Comparison of ENCODE assay signal across 24 cellular contexts in the genomic region with DNA sequence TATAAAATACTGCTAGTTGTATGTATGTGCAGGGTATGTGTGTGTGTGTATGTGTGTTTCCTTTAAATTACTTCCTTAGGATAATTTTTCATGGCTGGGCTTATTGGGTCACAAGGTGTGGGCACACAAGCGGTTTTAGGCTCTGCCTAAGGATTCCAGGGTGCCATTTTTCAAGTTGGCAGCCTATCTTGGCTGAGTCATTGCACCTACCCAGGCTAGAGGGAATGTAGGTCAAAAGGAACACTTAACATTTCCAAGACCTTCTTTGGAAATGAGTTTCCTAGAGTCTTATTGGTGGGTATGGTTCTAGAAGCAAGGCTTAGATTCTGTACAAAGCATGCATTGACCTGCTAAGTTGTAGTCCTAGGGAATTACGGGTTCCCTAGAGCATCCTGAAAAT.
"Had no signal": no experiment of that assay in that cellular context is flagged by ENCODE, and none has a peak within 500 bp of the region (broad histone marks: within the 10 kb centered on the region; RNA-seq: fewer than 3 reads in every experiment).

No MANE protein-coding gene starts in this region.

- H3K27ac ChIP-seq: dorsolateral prefrontal cortex, heart left ventricle, hepatocyte, lower lobe of right lung, neutrophil, pancreas, right atrium auricular region, sigmoid colon, skin epidermis, spleen, testis, tibial artery had no signal

- H3K4me3 Mint-ChIP-seq: naive thymus-derived CD8-positive, alpha-beta T cell; neural crest cell; stimulated activated memory B cell treated with anti-CD40 and anti-IgM and Interleukin-4, amounts not matched to agents 10 μg/mL and 1 μg/mL and 100 μg/mL, for 72 hours; type B pancreatic cell had no signal

- H3K27ac Mint-ChIP-seq: naive thymus-derived CD8-positive, alpha-beta T cell; stimulated activated memory B cell treated with anti-CD40 and anti-IgM and Interleukin-4, amounts not matched to agents 10 μg/mL and 1 μg/mL and 100 μg/mL, for 72 hours; type B pancreatic cell had no signal

- H3K4me1 ChIP-seq: heart left ventricle, lower lobe of right lung, pancreas, right atrium auricular region, testis had no signal

- H3K27me3 Mint-ChIP-seq: stimulated activated memory B cell treated with anti-CD40 and anti-IgM and Interleukin-4, amounts not matched to agents 10 μg/mL and 1 μg/mL and 100 μg/mL, for 72 hours had no signal

- H3K27me3 ChIP-seq: gastroesophageal sphincter, heart left ventricle, hepatocyte, neutrophil, pancreas, right atrium auricular region, sigmoid colon, spleen, testis, tibial artery had no signal

- H3K36me3 ChIP-seq: gastroesophageal sphincter, heart left ventricle, lower lobe of right lung, neutrophil, pancreas, right atrium auricular region, sigmoid colon, spleen, tibial artery had no signal

- H3K4me2 ChIP-seq: hepatocyte had no signal

- H3K4me3 ChIP-seq: dorsolateral prefrontal cortex, gastroesophageal sphincter, heart left ventricle, hepatocyte, lower lobe of right lung, pancreas, right atrium auricular region, sigmoid colon, skin epidermis, spleen, testis, tibial artery had no signal

- H2AFZ ChIP-seq: hepatocyte had no signal

- H3K36me3 Mint-ChIP-seq: naive thymus-derived CD8-positive, alpha-beta T cell; stimulated activated memory B cell treated with anti-CD40 and anti-IgM and Interleukin-4, amounts not matched to agents 10 μg/mL and 1 μg/mL and 100 μg/mL, for 72 hours had no signal

- H3K4me1 Mint-ChIP-seq: naive thymus-derived CD8-positive, alpha-beta T cell; neural crest cell; stimulated activated memory B cell treated with anti-CD40 and anti-IgM and Interleukin-4, amounts not matched to agents 10 μg/mL and 1 μg/mL and 100 μg/mL, for 72 hours had no signal

- H3K79me2 ChIP-seq: hepatocyte had no signal

- DNase-seq: dorsolateral prefrontal cortex; effector CD4-positive, alpha-beta T cell; foreskin fibroblast; heart left ventricle; left colon; left ventricle myocardium superior; lower lobe of right lung; naive thymus-derived CD8-positive, alpha-beta T cell; pancreas; sigmoid colon; spleen; stimulated activated CD4-positive, alpha-beta T cell treated with anti-CD3 and anti-CD28 coated beads, Interleukin-4, amount 100 ng/mL, for 4 hours; stimulated activated naive CD8-positive, alpha-beta T cell treated with anti-CD3 and anti-CD28 coated beads, Interleukin-15, Interleukin-2, amounts not matched to agents 100 U/mL and 50 U/mL, for 24 hours; substantia nigra; testis; tibial artery had no signal

- H3K9me3 ChIP-seq: gastroesophageal sphincter, heart left ventricle, lower lobe of right lung, neutrophil, pancreas, right atrium auricular region, sigmoid colon, spleen, testis, tibial artery had no signal
